Comparison of ENCODE assay signal across 10 cellular contexts in genomic region chr17:39777534-39778365, GRCh38. TPM values are rescaled to one million over a fixed set of nuclear protein-coding genes. Genes with fewer than 3 reads are reported as not detected.
DNase-seq lines count a peak whose midpoint lies in the region; ATAC-seq, FAIRE-seq and TF ChIP-seq lines count a peak whose summit lies in the region.
"Had no signal": no experiment of that assay in that cellular context is flagged by ENCODE, and none has a peak within 500 bp of the region (broad histone marks: within the 10 kb centered on the region; RNA-seq: fewer than 3 reads in every experiment).

No MANE protein-coding gene starts in this region.

- no peak overlapping the region for H2BK5ac ChIP-seq in H9 (ENCODE audit: insufficient read length, low read length)

- no peak overlapping the region for H3K27ac ChIP-seq in H9 (ENCODE audit: insufficient read length, low read depth, low read length)

- H3T11ph ChIP-seq in H9 (ENCODE audit: low read length) = no peak overlapping the region

- no peak overlapping the region for H2BK12ac ChIP-seq in H9 (ENCODE audit: insufficient read length, low read depth, low read length)

- H4K91ac ChIP-seq in H9 (ENCODE audit: insufficient read length, low read depth, low read length) = no peak overlapping the region

- H3K36me3 Mint-ChIP-seq in immature natural killer cell = peaks cover 16 to 22% (median 17%) of the 10 kb centered on the region in 3 donors
- H3K36me3 Mint-ChIP-seq in H9 (ENCODE audit: insufficient read depth in 1 of 3, low read depth in 3 of 3) = no peaks in the 10 kb centered on the region

- no peak overlapping the region for H3K23ac ChIP-seq in H9 (ENCODE audit: insufficient read length, low read depth, low read length)

- no peak overlapping the region for H3K9ac ChIP-seq in H9 (ENCODE audit: extremely low read depth, insufficient read length, low read length)

- peaks cover 2 to 11% (median 9%) of the 10 kb centered on the region in 3 donors for H3K27me3 Mint-ChIP-seq in immature natural killer cell (ENCODE audit: low read depth in 3 of 3)
- H3K27me3 Mint-ChIP-seq in H9 (ENCODE audit: low read depth) = peaks cover 6% of the 10 kb centered on the region; the same call in 1 of the 2 replicates

- no peak overlapping the region for H4K8ac ChIP-seq in H9 (replicated peaks; ENCODE audit: insufficient read length, low read depth, low read length)

- no peak overlapping the region for H3K56ac ChIP-seq in H9 (ENCODE audit: insufficient read length, low read depth, low read length)

- peak; percentile 97 for FAIRE-seq in GM12892 (lab: Jason Lieb, UNC)
- FAIRE-seq: endometrium had no signal

- H3K79me1 ChIP-seq in H9 (ENCODE audit: insufficient read depth, low read depth, low read length, poor library complexity, severe bottlenecking) = no peaks in the 10 kb centered on the region

- peaks cover 82 to 93% of the 10 kb centered on the region in 2 donors for H3K4me1 Mint-ChIP-seq in immature natural killer cell
- H3K4me1 Mint-ChIP-seq in H9 = peaks cover 0 to 7% of the 10 kb centered on the region in 2 experiments; a peak in 2 of 4 replicates

- H2BK20ac ChIP-seq in H9 (ENCODE audit: low read depth, low read length, poor library complexity, severe bottlenecking) = no peak overlapping the region

- no peak overlapping the region for H3K14ac ChIP-seq in H9 (ENCODE audit: insufficient read depth, low read length)

- H3K18ac ChIP-seq in H9 (ENCODE audit: insufficient read length, low read depth, low read length) = no peak overlapping the region

- peak overlapping the region; percentile 91 to 99 (median 96) for H3K27ac Mint-ChIP-seq in immature natural killer cell
- no peak overlapping the region for H3K27ac Mint-ChIP-seq in H9

- no CpG with 5 or more reads among the region's 11 CpGs for WGBS in H9 (ENCODE audit: extremely low coverage, insufficient read length, low lambda C conversion rate)

- no peak overlapping the region for H3K4me2 ChIP-seq in H9 (ENCODE audit: insufficient read depth, insufficient read length, low read length)

- no peak overlapping the region for H2AK5ac ChIP-seq in H9 (ENCODE audit: insufficient read length, low read length)

- H3K4ac ChIP-seq in H9 (ENCODE audit: low read depth, low read length) = no peak overlapping the region

- H2AFZ ChIP-seq in H9 (ENCODE audit: low read length) = no peak overlapping the region

- ATAC-seq in GM19468 (IDR thresholded peaks at IDR 0.05; ENCODE audit: extremely low read depth, unreplicated experiment) = peak; percentile 35
- ATAC-seq in HG03520 (IDR thresholded peaks at IDR 0.05; ENCODE audit: unreplicated experiment) = peak; percentile 47
- ATAC-seq in GM21360 (IDR thresholded peaks at IDR 0.05; ENCODE audit: unreplicated experiment) = no peak

- no peaks in the 10 kb centered on the region for H4K20me1 ChIP-seq in H9 (ENCODE audit: control insufficient read depth, insufficient read depth, insufficient read length)

- no peaks in the 10 kb centered on the region for H3K4me1 ChIP-seq in H9 (ENCODE audit: insufficient read depth, low read length)

- 0 out of 2 replicates have a peak, but pooled peaks have one; percentile 26 for TF ChIP-seq POLR2A in GM12892 (IDR thresholded peaks at IDR 0.05; ENCODE audit: low read depth, low read length)

- H3K4me3 Mint-ChIP-seq in immature natural killer cell = peak overlapping the region; percentile 81 to 94 (median 91)
- no peak overlapping the region for H3K4me3 Mint-ChIP-seq in H9

- no peak overlapping the region for H4K5ac ChIP-seq in H9 (ENCODE audit: insufficient read length, low read depth, low read length)

- TF ChIP-seq CTCF in H9 (conservative IDR thresholded peaks at IDR 0.05) = no peak

- DNase-seq in GM12892 (ENCODE audit: insufficient read length) (no peak), immature natural killer cell (no peak), posterior vena cava (ENCODE audit: low spot score) (no peak), H9 (no peak), AG08396 (ENCODE audit: low spot score) (no peak)
- DNase-seq: NCI-H1048 had no signal

- H3K23me2 ChIP-seq in H9 (ENCODE audit: insufficient read length, low read depth, low read length, poor library complexity, severe bottlenecking) = no peaks in the 10 kb centered on the region

- no peaks in the 10 kb centered on the region for H3K9me3 ChIP-seq in H9 (ENCODE audit: control insufficient read depth, low read depth, low read length)

- no peak overlapping the region for H2BK120ac ChIP-seq in H9 (ENCODE audit: low read depth, low read length, poor library complexity, severe bottlenecking)

- no peaks in the 10 kb centered on the region for H3K79me2 ChIP-seq in H9 (ENCODE audit: insufficient read depth, low read length)

- H3K27me3 ChIP-seq in H9 (ENCODE audit: insufficient read depth, low read length) = no peaks in the 10 kb centered on the region

- H2BK15ac ChIP-seq in H9 (ENCODE audit: low read depth, low read length) = no peak overlapping the region

- H3K9me3 Mint-ChIP-seq in immature natural killer cell (no peaks in the 10 kb centered on the region), H9 (no peaks in the 10 kb centered on the region)

- intact Hi-C loops in posterior vena cava (cut with DNase I) = no loop called here

RNA-seq across cellular contexts. Expression of gene GRB7, which starts 40.0 kb away (rescaled TPM):
- polyA plus RNA-seq in GM12892 (2012; ENCODE audit: missing spikeins) = not detected
- not detected for polyA plus RNA-seq in immature natural killer cell
- total RNA-seq in posterior vena cava (not detected), H9 (2021) (50.6 and 55.0 TPM in 2 replicates)

RNA-seq across cellular contexts. Expression of gene MIEN1, which starts 47.4 kb away (rescaled TPM):
- polyA plus RNA-seq in GM12892 (2012; ENCODE audit: missing spikeins) = 51.1 TPM
- polyA plus RNA-seq in immature natural killer cell = 100 to 1,000 TPM; 181 to 197 (median 181) TPM
- total RNA-seq in posterior vena cava (10 to 100 TPM; 27.4 to 33.6 TPM), H9 (2021) (45.2 and 50.8 TPM in 2 replicates)

Comparison
In these comparisons a context has a peak if more than half of its experiments do, and no peak if none do; other contexts are left out.
1. H3K27ac Mint-ChIP-seq: peak in immature natural killer cell (6 of 6); none in H9 (0 of 3).
2. H3K4me3 Mint-ChIP-seq: peak in immature natural killer cell (5 of 5); none in H9 (0 of 2).
3. RNA of gene GRB7, which starts 40.0 kb away (total RNA-seq): 50.6 to 55.0 TPM in H9; not detected in posterior vena cava; every median in the first group is over 10 times any median in the second.